20 cellular contexts compared by ENCODE assay signal in the genomic region with DNA sequence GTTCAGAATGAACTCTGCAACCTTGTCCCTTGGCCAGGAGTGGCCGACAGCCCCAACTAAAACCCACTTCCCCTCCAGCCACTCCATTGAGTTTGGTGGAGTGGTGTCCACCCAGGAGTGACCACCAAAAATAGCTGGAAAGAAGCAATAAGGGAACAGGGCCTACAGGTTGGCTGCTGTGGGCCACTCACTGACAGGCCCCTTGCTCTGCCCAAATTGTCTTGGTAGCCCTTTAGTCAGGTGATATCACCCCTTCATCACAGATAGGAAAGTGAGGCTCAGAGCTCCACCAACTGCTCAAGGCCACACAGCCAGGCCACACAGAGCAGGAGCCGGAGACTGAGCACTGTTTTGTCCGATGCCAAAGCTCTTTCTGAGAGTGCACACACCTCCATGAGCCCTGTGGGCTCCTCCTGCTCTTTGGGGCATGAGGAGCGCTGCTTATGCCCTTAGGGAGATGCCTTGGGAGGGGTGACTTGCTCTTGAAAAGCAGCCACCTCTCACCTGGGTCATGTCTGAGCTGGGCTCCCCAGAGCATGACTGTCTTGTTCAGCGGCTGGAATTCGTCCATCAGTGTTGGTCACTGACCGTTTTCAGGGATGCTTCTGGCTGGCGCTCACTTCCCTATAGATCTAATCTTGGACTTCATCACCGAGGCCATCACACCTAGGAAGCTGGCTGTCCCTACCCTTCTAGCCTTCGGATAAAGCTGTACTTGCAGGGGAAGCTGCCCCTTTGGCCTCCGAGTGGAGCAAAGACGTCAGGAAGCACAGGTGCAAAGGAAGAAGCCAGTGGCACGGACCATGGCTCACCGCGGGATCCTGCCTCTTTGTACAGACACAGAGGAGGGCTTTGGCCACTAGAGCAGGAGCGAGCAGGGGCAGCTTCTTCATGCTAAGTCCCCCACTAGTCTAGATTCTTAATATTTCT.
DNase-seq lines count a peak whose midpoint lies in the region; ATAC-seq and TF ChIP-seq lines count a peak whose summit lies in the region.
"Had no signal": no experiment of that assay in that cellular context is flagged by ENCODE, and none has a peak within 500 bp of the region (broad histone marks: within the 10 kb centered on the region; RNA-seq: fewer than 3 reads in every experiment).

No MANE protein-coding gene starts in this region.

- no peak overlapping the region for H3K4me2 ChIP-seq in osteoblast (ENCODE audit: insufficient read depth, low read length)
- H3K4me2 ChIP-seq: A549, SK-N-SH had no signal

- H3K27me3 ChIP-seq in esophagus muscularis mucosa (no peaks in the 10 kb centered on the region), osteoblast (ENCODE audit: insufficient read depth, low read length) (no peaks in the 10 kb centered on the region)

- no peak overlapping the region for H2AFZ ChIP-seq in osteoblast (ENCODE audit: low read length)

- H4K20me1 ChIP-seq in osteoblast (ENCODE audit: insufficient read depth, low read length) = no peaks in the 10 kb centered on the region

- intact Hi-C loops in esophagus muscularis mucosa (cut with DNase I) = loop anchor here (5.0 kb wide), 1 partner anchor 186 kb away; a partner anchor contains a TSS

- no peak for TF ChIP-seq EP300 in esophagus muscularis mucosa (IDR thresholded peaks at IDR 0.05)

- 91% methylated on average over 16 of the region's 16 CpGs for WGBS in esophagus muscularis mucosa

- no peak for TF ChIP-seq POLR2A in esophagus muscularis mucosa (IDR thresholded peaks at IDR 0.05; ENCODE audit: low read depth)

- ATAC-seq in HG02973 (IDR thresholded peaks at IDR 0.05; ENCODE audit: unreplicated experiment) (no peak), GM21360 (IDR thresholded peaks at IDR 0.05; ENCODE audit: unreplicated experiment) (no peak)
- ATAC-seq: A549, K562 had no signal

- TF ChIP-seq CTCF in esophagus muscularis mucosa (IDR thresholded peaks at IDR 0.05) = no peak
- no peak for TF ChIP-seq CTCF in osteoblast (IDR thresholded peaks at IDR 0.05; ENCODE audit: extremely low read depth, low read depth, low read length)

- H3K27ac ChIP-seq in esophagus muscularis mucosa (replicated peaks in 1 of 4) = no peak overlapping the region
- no peak overlapping the region for H3K27ac ChIP-seq in osteoblast (ENCODE audit: low read depth, low read length)
- H3K27ac ChIP-seq: RWPE1 had no signal

- H3K36me3 ChIP-seq in esophagus muscularis mucosa (no peaks in the 10 kb centered on the region), osteoblast (ENCODE audit: insufficient read depth, low read length) (no peaks in the 10 kb centered on the region)

- DNase-seq in M059J (ENCODE audit: low read depth) (peak; percentile 3), esophagus muscularis mucosa (ENCODE audit: extremely low spot score) (peak; percentile 83), osteoblast (ENCODE audit: insufficient read length, low spot score, missing footprints) (peak; percentile 71), ureter (ENCODE audit: low spot score) (peak; percentile 40), anterior cingulate cortex (lab: John Stamatoyannopoulos, UW) (no peak)
- DNase-seq: EL; GF-D8; H7; NCI-H1105; NCI-H146; NCI-H2029; NCI-H774; NK-92 treated with Interleukin-12 subunit alpha and Interleukin-12 subunit beta, amount 100 ng/mL, for 24 hours; SIG-M5; SK-N-SH had no signal

- H3K4me1 ChIP-seq in esophagus muscularis mucosa (peaks cover 0 to 2% (median 0%) of the 10 kb centered on the region in 4 donors), osteoblast (ENCODE audit: insufficient read depth, low read length) (no peaks in the 10 kb centered on the region)

- H3K4me3 ChIP-seq in esophagus muscularis mucosa = no peak overlapping the region
- H3K4me3 ChIP-seq in osteoblast (ENCODE audit: insufficient read depth, low read length) = no peak overlapping the region
- H3K4me3 ChIP-seq: A549, K562 had no signal

- no peaks in the 10 kb centered on the region for H3K9me3 ChIP-seq in esophagus muscularis mucosa
- H3K9me3 ChIP-seq in osteoblast (ENCODE audit: low read depth, low read length) = no peaks in the 10 kb centered on the region
- H3K9me3 ChIP-seq: A549, SK-N-SH had no signal

- no peaks in the 10 kb centered on the region for H3K79me2 ChIP-seq in osteoblast (ENCODE audit: insufficient read depth, low read length)

Comparison
In these comparisons a context has a peak if more than half of its experiments do, and no peak if none do; other contexts are left out.
1. DNase-seq: peak in M059J (single experiment), esophagus muscularis mucosa (single experiment), osteoblast (single experiment) and ureter (single experiment); none in anterior cingulate cortex (0 of 58).